Comparison of ENCODE assay signal across 30 cellular contexts in genomic region chr18:32588191-32588590, GRCh38.
"Had no signal": no experiment of that assay in that cellular context is flagged by ENCODE, and none has a peak within 500 bp of the region (broad histone marks: within the 10 kb centered on the region; RNA-seq: fewer than 3 reads in every experiment).

No MANE protein-coding gene starts in this region.

- H3K27ac ChIP-seq: adrenal gland, ascending aorta, body of pancreas, brain microvascular endothelial cell, breast epithelium, cardiac muscle cell had no signal

- H3K36me3 ChIP-seq: adrenal gland, ascending aorta, brain microvascular endothelial cell, breast epithelium, cardiac muscle cell had no signal

- DNase-seq: activated effector memory CD4-positive, alpha-beta T cell treated with anti-CD3 and anti-CD28 coated beads, Interleukin-2, amount 50 U/mL, for 16 hours; activated effector memory CD4-positive, alpha-beta T cell treated with Interleukin-2 at 50 U/mL for 16 hours; activated gamma-delta T cell; activated gamma-delta T cell treated with Interleukin-2 at 50 U/mL for 16 hours; activated naive CD4-positive, alpha-beta T cell; activated naive CD4-positive, alpha-beta T cell treated with anti-CD3 and anti-CD28 coated beads for 36 hours; activated naive CD4-positive, alpha-beta T cell treated with anti-CD3 and anti-CD28 coated beads, Interleukin-2, amount 10 ng/mL, durations not matched to agents 7 days and 5 days; activated naive CD4-positive, alpha-beta T cell treated with anti-CD3 and anti-CD28 coated beads, Interleukin-2, amount 50 U/mL, for 16 hours; activated naive CD4-positive, alpha-beta T cell treated with Interleukin-2 at 50 U/mL for 16 hours; activated naive CD8-positive, alpha-beta T cell treated with anti-CD3 and anti-CD28 coated beads for 36 hours; activated naive CD8-positive, alpha-beta T cell treated with anti-CD3 and anti-CD28 coated beads, Interleukin-2, amount 10 ng/mL, durations not matched to agents 7 days and 5 days; activated naive CD8-positive, alpha-beta T cell treated with anti-CD3 and anti-CD28 coated beads, Interleukin-2, amount 50 U/mL, for 24 hours; activated T-cell treated with anti-CD3 and anti-CD28 coated beads, Interleukin-2, amount 50 U/mL, for 1 hour; activated T-cell treated with anti-CD3 and anti-CD28 coated beads, Interleukin-2, amount 50 U/mL, for 24 hours; activated T-cell treated with anti-CD3 and anti-CD28 coated beads, Interleukin-2, amount 50 U/mL, for 4 hours; activated T-cell treated with anti-CD3 and anti-CD28 coated beads, Interleukin-2, amount 50 U/mL, for 48 hours; activated T-cell treated with anti-CD3 and anti-CD28 coated beads, Interleukin-2, amount 50 U/mL, for 72 hours; adrenal gland; amniotic stem cell; amygdala; anterior cingulate cortex; aorta; body of pancreas; brain microvascular endothelial cell; caudate nucleus; central memory CD4-positive, alpha-beta T cell; cerebellar nuclear complex had no signal

- H3K4me3 ChIP-seq: adrenal gland, ascending aorta, body of pancreas, breast epithelium, cardiac muscle cell had no signal

- H3K4me1 ChIP-seq: adrenal gland, ascending aorta, body of pancreas, breast epithelium had no signal

- H3K27me3 ChIP-seq: adrenal gland, ascending aorta, body of pancreas, brain microvascular endothelial cell, breast epithelium, cardiac muscle cell had no signal

- H3K9me3 ChIP-seq: adrenal gland, ascending aorta, body of pancreas, breast epithelium had no signal
